In genomic region chr14:101628471-101628966, GRCh38 we compare ENCODE assay signal across 8 cellular contexts.
DNase-seq lines count a peak whose midpoint lies in the region; ATAC-seq and TF ChIP-seq lines count a peak whose summit lies in the region.

No MANE protein-coding gene starts in this region.

- intact Hi-C loops in right lobe of liver (cut with DNase I): loop anchor here (5.0 to 10.0 kb wide), 3 partner anchors 394 to 776 kb away; no protein-coding TSS in a partner anchor

- H3K27ac ChIP-seq in cingulate gyrus (ENCODE audit: low read depth, low read length): peak overlapping the region; percentile 58
- H3K27ac ChIP-seq in right lobe of liver: no peak overlapping the region

- no peak for TF ChIP-seq POLR2A in right lobe of liver (IDR thresholded peaks at IDR 0.05)

- 0% methylated on average over 8 of the region's 44 CpGs for WGBS in right lobe of liver (ENCODE audit: insufficient coverage, low coverage, low lambda C conversion rate, missing lambda C conversion rate)

- H3K4me1 ChIP-seq in right lobe of liver: peaks cover 0 to 7% (median 0%) of the 10 kb centered on the region in 4 donors

- H3K9me3 ChIP-seq in right lobe of liver: no peaks in the 10 kb centered on the region

- TF ChIP-seq CTCF in GM12875 (IDR thresholded peaks at IDR 0.05; ENCODE audit: borderline replicate concordance, insufficient read depth, low read depth, low read length) (peak; percentile 96), right lobe of liver (IDR thresholded peaks at IDR 0.05) (peak; percentile 98 to 100 (median 99))

- no peaks in the 10 kb centered on the region for H3K27me3 ChIP-seq in right lobe of liver

- peak; percentile 80 for ATAC-seq in HG02973 (IDR thresholded peaks at IDR 0.05; ENCODE audit: unreplicated experiment)
- peak; percentile 93 to 99 (median 98) for ATAC-seq in right lobe of liver
- ATAC-seq in GM18873 (IDR thresholded peaks at IDR 0.05; ENCODE audit: low FRiP score, unreplicated experiment): no peak

- H3K4me3 ChIP-seq in GM12875 (ENCODE audit: low read depth, low read length) (no peak overlapping the region), right lobe of liver (peak overlapping the region in 1 of 3 donors; percentile 27)

- DNase-seq in NCI-H345 (lab: John Stamatoyannopoulos, UW) (peak; percentile 75), right lobe of liver (peak; percentile 77 to 79 (median 78))
- peak; percentile 83 for DNase-seq in activated CD4-positive, alpha-beta T cell treated with anti-CD3 and anti-CD28 coated beads for 48 hours
- peak; percentile 74 for DNase-seq in stimulated activated CD4-positive, alpha-beta T cell treated with anti-CD3 and anti-CD28 coated beads, Interleukin-4, amount 100 ng/mL, for 24 hours

- H3K36me3 ChIP-seq in right lobe of liver: no peaks in the 10 kb centered on the region
